ENCODE assay signal across 1 cellular context in genomic region chr1:38744452-38745350, GRCh38.
A peak's percentile ranks its signal among the peaks of the same experiment; 100 is the strongest.
TF ChIP-seq lines count a peak whose summit lies in the region.

No MANE protein-coding gene starts in this region.

TF ChIP-seq in K562, 482 proteins besides CTCF, POLR2A, EP300 and RAD21 (continued from another document and continues in another):
- TF ChIP-seq, protein P1, sequence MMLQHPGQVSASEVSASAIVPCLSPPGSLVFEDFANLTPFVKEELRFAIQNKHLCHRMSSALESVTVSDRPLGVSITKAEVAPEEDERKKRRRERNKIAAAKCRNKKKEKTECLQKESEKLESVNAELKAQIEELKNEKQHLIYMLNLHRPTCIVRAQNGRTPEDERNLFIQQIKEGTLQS (IDR thresholded peaks at IDR 0.05): peak; percentile 27; the same call in 1 of the 2 replicates
- TF ChIP-seq, protein P1 (CRISPR knock-in tag; conservative IDR thresholded peaks at IDR 0.05): no peak
- TF ChIP-seq BRF1 (IDR thresholded peaks at IDR 0.05; ENCODE audit: borderline replicate concordance, extremely low read depth, insufficient read length): no peak
- TF ChIP-seq, protein P2, sequence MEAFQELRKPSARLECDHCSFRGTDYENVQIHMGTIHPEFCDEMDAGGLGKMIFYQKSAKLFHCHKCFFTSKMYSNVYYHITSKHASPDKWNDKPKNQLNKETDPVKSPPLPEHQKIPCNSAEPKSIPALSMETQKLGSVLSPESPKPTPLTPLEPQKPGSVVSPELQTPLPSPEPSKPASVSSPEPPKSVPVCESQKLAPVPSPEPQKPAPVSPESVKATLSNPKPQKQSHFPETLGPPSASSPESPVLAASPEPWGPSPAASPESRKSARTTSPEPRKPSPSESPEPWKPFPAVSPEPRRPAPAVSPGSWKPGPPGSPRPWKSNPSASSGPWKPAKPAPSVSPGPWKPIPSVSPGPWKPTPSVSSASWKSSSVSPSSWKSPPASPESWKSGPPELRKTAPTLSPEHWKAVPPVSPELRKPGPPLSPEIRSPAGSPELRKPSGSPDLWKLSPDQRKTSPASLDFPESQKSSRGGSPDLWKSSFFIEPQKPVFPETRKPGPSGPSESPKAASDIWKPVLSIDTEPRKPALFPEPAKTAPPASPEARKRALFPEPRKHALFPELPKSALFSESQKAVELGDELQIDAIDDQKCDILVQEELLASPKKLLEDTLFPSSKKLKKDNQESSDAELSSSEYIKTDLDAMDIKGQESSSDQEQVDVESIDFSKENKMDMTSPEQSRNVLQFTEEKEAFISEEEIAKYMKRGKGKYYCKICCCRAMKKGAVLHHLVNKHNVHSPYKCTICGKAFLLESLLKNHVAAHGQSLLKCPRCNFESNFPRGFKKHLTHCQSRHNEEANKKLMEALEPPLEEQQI (IDR thresholded peaks at IDR 0.05): 0 out of 2 replicates have a peak, but pooled peaks have one; percentile 49
- peak; percentile 62 for TF ChIP-seq MGA (IDR thresholded peaks at IDR 0.05)
- no peak for TF ChIP-seq ILK (tag; IDR thresholded peaks at IDR 0.05; ENCODE audit: borderline replicate concordance, low read depth)
- peak; percentile 32; the same call in 1 of the 2 replicates for TF ChIP-seq BCOR (IDR thresholded peaks at IDR 0.05)
- peak; percentile 55; the same call in 1 of the 2 replicates for TF ChIP-seq NFIC (IDR thresholded peaks at IDR 0.05)
- TF ChIP-seq, protein P3, sequence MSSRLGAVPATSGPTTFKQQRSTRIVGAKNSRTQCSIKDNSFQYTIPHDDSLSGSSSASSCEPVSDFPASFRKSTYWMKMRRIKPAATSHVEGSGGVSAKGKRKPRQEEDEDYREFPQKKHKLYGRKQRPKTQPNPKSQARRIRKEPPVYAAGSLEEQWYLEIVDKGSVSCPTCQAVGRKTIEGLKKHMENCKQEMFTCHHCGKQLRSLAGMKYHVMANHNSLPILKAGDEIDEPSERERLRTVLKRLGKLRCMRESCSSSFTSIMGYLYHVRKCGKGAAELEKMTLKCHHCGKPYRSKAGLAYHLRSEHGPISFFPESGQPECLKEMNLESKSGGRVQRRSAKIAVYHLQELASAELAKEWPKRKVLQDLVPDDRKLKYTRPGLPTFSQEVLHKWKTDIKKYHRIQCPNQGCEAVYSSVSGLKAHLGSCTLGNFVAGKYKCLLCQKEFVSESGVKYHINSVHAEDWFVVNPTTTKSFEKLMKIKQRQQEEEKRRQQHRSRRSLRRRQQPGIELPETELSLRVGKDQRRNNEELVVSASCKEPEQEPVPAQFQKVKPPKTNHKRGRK (tag; IDR thresholded peaks at IDR 0.05): no peak
- TF ChIP-seq NR4A1 (CRISPR knock-in tag; IDR thresholded peaks at IDR 0.05): no peak
- TF ChIP-seq NR4A1 (tag; IDR thresholded peaks at IDR 0.05): no peak
- 0 out of 2 replicates have a peak, but pooled peaks have one; percentile 3 for TF ChIP-seq CREB1 (IDR thresholded peaks at IDR 0.05)
- no peak for TF ChIP-seq CREB1 (CRISPR knock-in tag; IDR thresholded peaks at IDR 0.05)
- 0 out of 2 replicates have a peak, but pooled peaks have one; percentile 14 for TF ChIP-seq TEAD2 (tag; IDR thresholded peaks at IDR 0.05)
- no peak for TF ChIP-seq CBX1 (IDR thresholded peaks at IDR 0.05; ENCODE audit: low read depth)
- TF ChIP-seq, protein P4, sequence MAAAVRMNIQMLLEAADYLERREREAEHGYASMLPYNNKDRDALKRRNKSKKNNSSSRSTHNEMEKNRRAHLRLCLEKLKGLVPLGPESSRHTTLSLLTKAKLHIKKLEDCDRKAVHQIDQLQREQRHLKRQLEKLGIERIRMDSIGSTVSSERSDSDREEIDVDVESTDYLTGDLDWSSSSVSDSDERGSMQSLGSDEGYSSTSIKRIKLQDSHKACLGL (CRISPR knock-in tag; IDR thresholded peaks at IDR 0.05; ENCODE audit: borderline replicate concordance, poor library complexity, severe bottlenecking): no peak
- TF ChIP-seq TRIM28 (IDR thresholded peaks at IDR 0.05): peak; percentile 88
- TF ChIP-seq ZBTB43 (CRISPR knock-in tag; IDR thresholded peaks at IDR 0.05): no peak
- TF ChIP-seq ZNF511 (CRISPR knock-in tag; IDR thresholded peaks at IDR 0.05): no peak
- TF ChIP-seq KAT2B (IDR thresholded peaks at IDR 0.05; ENCODE audit: low read depth, low read length): no peak
- TF ChIP-seq BDP1 (IDR thresholded peaks at IDR 0.05; ENCODE audit: insufficient read depth, insufficient read length): no peak
- peak; percentile 92 for TF ChIP-seq CBFA2T3 (IDR thresholded peaks at IDR 0.05)
- peak; percentile 91 for TF ChIP-seq SMARCE1 (IDR thresholded peaks at IDR 0.05)
- TF ChIP-seq EP400 (IDR thresholded peaks at IDR 0.05): peak; percentile 27; the same call in 1 of the 2 replicates
- no peak for TF ChIP-seq ARHGAP35 (IDR thresholded peaks at IDR 0.05; ENCODE audit: partially characterized antibody)
- TF ChIP-seq EHMT2 (IDR thresholded peaks at IDR 0.05): peak; percentile 85
- TF ChIP-seq MTA3 (IDR thresholded peaks at IDR 0.05; ENCODE audit: borderline replicate concordance): peak; percentile 23; the same call in 1 of the 2 replicates
- no peak for TF ChIP-seq ELF1 (tag; IDR thresholded peaks at IDR 0.05)
- no peak for TF ChIP-seq CHD2 (IDR thresholded peaks at IDR 0.05; ENCODE audit: low read depth, low read length)
- peak; percentile 92 for TF ChIP-seq SMARCA4 (IDR thresholded peaks at IDR 0.05)
